16 cellular contexts compared by ENCODE assay signal in the genomic region with DNA sequence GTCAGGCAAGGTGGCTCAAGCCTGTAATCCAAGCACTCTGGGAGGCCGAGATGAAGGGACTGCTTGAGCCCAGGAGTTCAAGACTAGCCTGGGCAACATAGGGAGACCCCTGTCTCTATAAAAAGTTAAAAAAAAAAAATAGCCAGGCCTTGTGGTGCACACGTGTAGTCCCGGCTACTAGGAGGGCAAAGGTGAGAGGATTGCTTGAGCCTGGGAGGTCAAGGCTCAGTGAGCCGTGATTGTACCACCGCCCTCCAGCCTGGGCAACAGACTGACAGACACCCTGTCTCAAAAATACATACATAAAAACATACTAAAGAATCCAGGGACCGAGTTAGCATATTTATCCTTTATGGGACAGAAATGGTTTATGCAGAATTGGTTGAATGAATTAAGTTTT. TPM values are rescaled to one million over a fixed set of nuclear protein-coding genes. Genes with fewer than 3 reads are reported as not detected.
DNase-seq lines count a peak whose midpoint lies in the region; ATAC-seq and TF ChIP-seq lines count a peak whose summit lies in the region.
"Had no signal": no experiment of that assay in that cellular context is flagged by ENCODE, and none has a peak within 500 bp of the region (broad histone marks: within the 10 kb centered on the region; RNA-seq: fewer than 3 reads in every experiment).

No MANE protein-coding gene starts in this region.

- no peak overlapping the region for H3K4me3 ChIP-seq in osteoblast (ENCODE audit: insufficient read depth, low read length)

- no peak for DNase-seq in stimulated activated naive CD8-positive, alpha-beta T cell treated with anti-CD3 and anti-CD28 coated beads, Interleukin-15, amount 100 ng/mL, for 72 hours
- DNase-seq in activated T-helper 1 cell treated with anti-CD3 and anti-CD28 coated beads, Interleukin-12 subunit alpha, Interleukin-12 subunit beta, Interleukin-2, Interleukin-4 antibody, amounts not matched to agents 30 ng/mL and 10 ng/mL and 1 ng/mL, durations not matched to agents 14 hours and 24 hours and 36 hours (ENCODE audit: low spot score) = no peak
- DNase-seq in left lobe of liver (ENCODE audit: low spot score) (peak; percentile 76), osteoblast (ENCODE audit: insufficient read length, low spot score, missing footprints) (no peak), iPS-NIHi7 (ENCODE audit: extremely low spot score) (no peak), GM19240 (ENCODE audit: insufficient read length, low spot score) (no peak)
- DNase-seq: KG1, NCI-H1092 treated with DMSO at 0.1 percent for 48 hours, NCI-H1694, NCI-H446, Right ventricle myocardium superior had no signal

- peak overlapping the region; percentile 18 for H3K27ac Mint-ChIP-seq in stimulated activated naive CD8-positive, alpha-beta T cell treated with anti-CD3 and anti-CD28 coated beads, Interleukin-15, Interleukin-2, amounts not matched to agents 100 ng/mL and 50 ng/mL, for 24 hours
- no peak overlapping the region for H3K27ac Mint-ChIP-seq in stimulated activated naive CD8-positive, alpha-beta T cell treated with anti-CD3 and anti-CD28 coated beads, Interleukin-15, amount 100 ng/mL, for 72 hours
- H3K27ac Mint-ChIP-seq in activated T-helper 1 cell treated with anti-CD3 and anti-CD28 coated beads, Interleukin-12 subunit alpha, Interleukin-12 subunit beta, Interleukin-2, Interleukin-4 antibody, amounts not matched to agents 30 ng/mL and 10 ng/mL and 1 ng/mL, durations not matched to agents 14 hours and 24 hours and 36 hours = peak overlapping the region; percentile 40
- H3K27ac Mint-ChIP-seq: B cell had no signal

- H3K27me3 Mint-ChIP-seq in stimulated activated naive CD8-positive, alpha-beta T cell treated with anti-CD3 and anti-CD28 coated beads, Interleukin-15, Interleukin-2, amounts not matched to agents 100 ng/mL and 50 ng/mL, for 24 hours = no peaks in the 10 kb centered on the region
- H3K27me3 Mint-ChIP-seq in stimulated activated naive CD8-positive, alpha-beta T cell treated with anti-CD3 and anti-CD28 coated beads, Interleukin-15, amount 100 ng/mL, for 72 hours = no peaks in the 10 kb centered on the region
- H3K27me3 Mint-ChIP-seq in activated T-helper 1 cell treated with anti-CD3 and anti-CD28 coated beads, Interleukin-12 subunit alpha, Interleukin-12 subunit beta, Interleukin-2, Interleukin-4 antibody, amounts not matched to agents 30 ng/mL and 10 ng/mL and 1 ng/mL, durations not matched to agents 14 hours and 24 hours and 36 hours (ENCODE audit: insufficient read depth) = no peaks in the 10 kb centered on the region
- H3K27me3 Mint-ChIP-seq: B cell had no signal

- peaks cover 97% of the 10 kb centered on the region for H3K4me1 Mint-ChIP-seq in stimulated activated naive CD8-positive, alpha-beta T cell treated with anti-CD3 and anti-CD28 coated beads, Interleukin-15, Interleukin-2, amounts not matched to agents 100 ng/mL and 50 ng/mL, for 24 hours (ENCODE audit: low read depth)
- H3K4me1 Mint-ChIP-seq in stimulated activated naive CD8-positive, alpha-beta T cell treated with anti-CD3 and anti-CD28 coated beads, Interleukin-15, amount 100 ng/mL, for 72 hours = peaks cover 98% of the 10 kb centered on the region
- peaks cover 87% of the 10 kb centered on the region for H3K4me1 Mint-ChIP-seq in activated T-helper 1 cell treated with anti-CD3 and anti-CD28 coated beads, Interleukin-12 subunit alpha, Interleukin-12 subunit beta, Interleukin-2, Interleukin-4 antibody, amounts not matched to agents 30 ng/mL and 10 ng/mL and 1 ng/mL, durations not matched to agents 14 hours and 24 hours and 36 hours (ENCODE audit: low read depth)

- H3K79me2 ChIP-seq in osteoblast (ENCODE audit: insufficient read depth, low read length) = peaks cover 99% of the 10 kb centered on the region

- no peak for ATAC-seq in stimulated activated naive CD8-positive, alpha-beta T cell treated with anti-CD3 and anti-CD28 coated beads, Interleukin-15, amount 100 ng/mL, for 72 hours
- peak; percentile 62 for ATAC-seq in left lobe of liver
- ATAC-seq: Panc1 had no signal

- intact Hi-C loops in activated T-helper 1 cell treated with anti-CD3 and anti-CD28 coated beads, Interleukin-12 subunit alpha, Interleukin-12 subunit beta, Interleukin-2, Interleukin-4 antibody, amounts not matched to agents 30 ng/mL and 10 ng/mL and 1 ng/mL, durations not matched to agents 14 hours and 24 hours and 36 hours (cut with micrococcal nuclease) = no loop called here

- no peaks in the 10 kb centered on the region for H3K27me3 ChIP-seq in osteoblast (ENCODE audit: insufficient read depth, low read length)

- H3K4me3 Mint-ChIP-seq in stimulated activated naive CD8-positive, alpha-beta T cell treated with anti-CD3 and anti-CD28 coated beads, Interleukin-15, Interleukin-2, amounts not matched to agents 100 ng/mL and 50 ng/mL, for 24 hours = no peak overlapping the region
- no peak overlapping the region for H3K4me3 Mint-ChIP-seq in stimulated activated naive CD8-positive, alpha-beta T cell treated with anti-CD3 and anti-CD28 coated beads, Interleukin-15, amount 100 ng/mL, for 72 hours
- H3K4me3 Mint-ChIP-seq in activated T-helper 1 cell treated with anti-CD3 and anti-CD28 coated beads, Interleukin-12 subunit alpha, Interleukin-12 subunit beta, Interleukin-2, Interleukin-4 antibody, amounts not matched to agents 30 ng/mL and 10 ng/mL and 1 ng/mL, durations not matched to agents 14 hours and 24 hours and 36 hours = no peak overlapping the region
- H3K4me3 Mint-ChIP-seq: B cell had no signal

- peaks cover 92% of the 10 kb centered on the region for H3K36me3 Mint-ChIP-seq in stimulated activated naive CD8-positive, alpha-beta T cell treated with anti-CD3 and anti-CD28 coated beads, Interleukin-15, Interleukin-2, amounts not matched to agents 100 ng/mL and 50 ng/mL, for 24 hours (ENCODE audit: low read depth)
- H3K36me3 Mint-ChIP-seq in activated T-helper 1 cell treated with anti-CD3 and anti-CD28 coated beads, Interleukin-12 subunit alpha, Interleukin-12 subunit beta, Interleukin-2, Interleukin-4 antibody, amounts not matched to agents 30 ng/mL and 10 ng/mL and 1 ng/mL, durations not matched to agents 14 hours and 24 hours and 36 hours (ENCODE audit: low read depth) = peaks cover 72% of the 10 kb centered on the region

- peaks cover 3% of the 10 kb centered on the region for H3K36me3 ChIP-seq in osteoblast (ENCODE audit: insufficient read depth, low read length)

- peaks cover 47% of the 10 kb centered on the region for H4K20me1 ChIP-seq in osteoblast (ENCODE audit: insufficient read depth, low read length)

- H3K9me3 Mint-ChIP-seq in stimulated activated naive CD8-positive, alpha-beta T cell treated with anti-CD3 and anti-CD28 coated beads, Interleukin-15, Interleukin-2, amounts not matched to agents 100 ng/mL and 50 ng/mL, for 24 hours = no peaks in the 10 kb centered on the region
- H3K9me3 Mint-ChIP-seq in stimulated activated naive CD8-positive, alpha-beta T cell treated with anti-CD3 and anti-CD28 coated beads, Interleukin-15, amount 100 ng/mL, for 72 hours = no peaks in the 10 kb centered on the region
- H3K9me3 Mint-ChIP-seq in activated T-helper 1 cell treated with anti-CD3 and anti-CD28 coated beads, Interleukin-12 subunit alpha, Interleukin-12 subunit beta, Interleukin-2, Interleukin-4 antibody, amounts not matched to agents 30 ng/mL and 10 ng/mL and 1 ng/mL, durations not matched to agents 14 hours and 24 hours and 36 hours = peaks cover 3% of the 10 kb centered on the region

- H3K27ac ChIP-seq in osteoblast (ENCODE audit: low read depth, low read length) = no peak overlapping the region

- H3K4me2 ChIP-seq in osteoblast (ENCODE audit: insufficient read depth, low read length) = no peak overlapping the region

- H3K9me3 ChIP-seq in osteoblast (ENCODE audit: low read depth, low read length) = no peaks in the 10 kb centered on the region

- no peak for TF ChIP-seq CTCF in osteoblast (IDR thresholded peaks at IDR 0.05; ENCODE audit: extremely low read depth, low read depth, low read length)

- peaks cover 35% of the 10 kb centered on the region for H3K4me1 ChIP-seq in osteoblast (ENCODE audit: insufficient read depth, low read length)

- no peak overlapping the region for H2AFZ ChIP-seq in osteoblast (ENCODE audit: low read length)

RNA-seq across cellular contexts. Expression of gene SIAH2, which starts 13.8 kb away (rescaled TPM):
- total RNA-seq in activated T-helper 1 cell treated with anti-CD3 and anti-CD28 coated beads, Interleukin-12 subunit alpha, Interleukin-12 subunit beta, Interleukin-2, Interleukin-4 antibody, amounts not matched to agents 30 ng/mL and 10 ng/mL and 1 ng/mL, durations not matched to agents 14 hours and 24 hours and 36 hours = 175 and 177 TPM in 2 replicates
- 39.5 TPM for total RNA-seq in left lobe of liver
- 35.7 and 36.2 TPM in 2 replicates for total RNA-seq in osteoblast

RNA-seq across cellular contexts. Expression of gene ERICH6, which starts 45.5 kb away (rescaled TPM):
- not detected in 2 replicates for total RNA-seq in activated T-helper 1 cell treated with anti-CD3 and anti-CD28 coated beads, Interleukin-12 subunit alpha, Interleukin-12 subunit beta, Interleukin-2, Interleukin-4 antibody, amounts not matched to agents 30 ng/mL and 10 ng/mL and 1 ng/mL, durations not matched to agents 14 hours and 24 hours and 36 hours
- total RNA-seq in left lobe of liver (not detected), osteoblast (under 0.01 and 0.29 TPM in 2 replicates)
- total RNA-seq: Daoy, MCF 10A, Right ventricle myocardium superior had no signal

Comparison
In these comparisons a context has a peak if more than half of its experiments do, and no peak if none do; other contexts are left out.
1. H3K27ac Mint-ChIP-seq: peak in stimulated activated naive CD8-positive, alpha-beta T cell treated with anti-CD3 and anti-CD28 coated beads, Interleukin-15, Interleukin-2, amounts not matched to agents 100 ng/mL and 50 ng/mL, for 24 hours (single experiment) and activated T-helper 1 cell treated with anti-CD3 and anti-CD28 coated beads, Interleukin-12 subunit alpha, Interleukin-12 subunit beta, Interleukin-2, Interleukin-4 antibody, amounts not matched to agents 30 ng/mL and 10 ng/mL and 1 ng/mL, durations not matched to agents 14 hours and 24 hours and 36 hours (single experiment); none in stimulated activated naive CD8-positive, alpha-beta T cell treated with anti-CD3 and anti-CD28 coated beads, Interleukin-15, amount 100 ng/mL, for 72 hours (0 of 2).